8 cellular contexts compared by ENCODE assay signal in genomic region chr19:38433268-38433733, GRCh38. TPM values are rescaled to one million over a fixed set of nuclear protein-coding genes. Genes with fewer than 3 reads are reported as not detected.
DNase-seq lines count a peak whose midpoint lies in the region; ATAC-seq lines count a peak whose summit lies in the region.

Gene RYR1 (plus strand): TSS chr19:38433691. CDS start chr19:38433830, 139 bp downstream.

- H3K9me3 Mint-ChIP-seq in activated naive CD8-positive, alpha-beta T cell treated with anti-CD3 and anti-CD28 coated beads, Interleukin-2, amount 50 U/mL, for 24 hours = no peaks in the 10 kb centered on the region

- H3K36me3 Mint-ChIP-seq in activated naive CD8-positive, alpha-beta T cell treated with anti-CD3 and anti-CD28 coated beads, Interleukin-2, amount 50 U/mL, for 24 hours (ENCODE audit: low read depth) = no peaks in the 10 kb centered on the region

- peaks cover 21% of the 10 kb centered on the region for H3K27me3 Mint-ChIP-seq in activated naive CD8-positive, alpha-beta T cell treated with anti-CD3 and anti-CD28 coated beads, Interleukin-2, amount 50 U/mL, for 24 hours

- peak within 1 kb of the TSS; percentile 59 for H3K4me3 Mint-ChIP-seq in activated naive CD8-positive, alpha-beta T cell treated with anti-CD3 and anti-CD28 coated beads, Interleukin-2, amount 50 U/mL, for 24 hours

- no peak within 1 kb of the TSS for H3K27ac Mint-ChIP-seq in activated naive CD8-positive, alpha-beta T cell treated with anti-CD3 and anti-CD28 coated beads, Interleukin-2, amount 50 U/mL, for 24 hours

- ATAC-seq in activated naive CD8-positive, alpha-beta T cell treated with anti-CD3 and anti-CD28 coated beads, Interleukin-2, amount 50 U/mL, for 24 hours = peak; percentile 33
- ATAC-seq in HG03025 (IDR thresholded peaks at IDR 0.05; ENCODE audit: low FRiP score, unreplicated experiment) (no peak), HG02678 (IDR thresholded peaks at IDR 0.05; ENCODE audit: unreplicated experiment) (no peak)

- H3K4me1 Mint-ChIP-seq in activated naive CD8-positive, alpha-beta T cell treated with anti-CD3 and anti-CD28 coated beads, Interleukin-2, amount 50 U/mL, for 24 hours = peaks cover 24% of the 10 kb centered on the region

- DNase-seq in ELR (ENCODE audit: low read depth) = peak; percentile 48
- DNase-seq in RPMI7951 (ENCODE audit: low read depth) = peak; percentile 34
- DNase-seq in activated naive CD8-positive, alpha-beta T cell treated with anti-CD3 and anti-CD28 coated beads, Interleukin-2, amount 50 U/mL, for 24 hours = peak; percentile 67
- peak; percentile 12 for DNase-seq in inferior parietal cortex (ENCODE audit: extremely low spot score)
- DNase-seq in stimulated activated CD4-positive, alpha-beta T cell treated with anti-CD3 and anti-CD28 coated beads, TNF-alpha, amount 100 ng/mL, for 48 hours (ENCODE audit: low read depth in 3 of 3) = peak in 2 of 3 donors; percentile 37 to 57
- DNase-seq in SW480 (ENCODE audit: low spot score) = no peak

RNA-seq across cellular contexts. Expression of gene RYR1, which starts in this region (rescaled TPM):
- total RNA-seq in RPMI7951 (2014; rRNA removed; shearing (Covaris generic)) = under 0.01 TPM in 1 of 2 replicates, not detected in the other

Comparison
In these comparisons a context has a peak if more than half of its experiments do, and no peak if none do; other contexts are left out.
1. Peak in DNase-seq in RPMI7951; RNA of the gene not detected or under 1 TPM.